Comparison of ENCODE assay signal across 8 cellular contexts in the genomic region with DNA sequence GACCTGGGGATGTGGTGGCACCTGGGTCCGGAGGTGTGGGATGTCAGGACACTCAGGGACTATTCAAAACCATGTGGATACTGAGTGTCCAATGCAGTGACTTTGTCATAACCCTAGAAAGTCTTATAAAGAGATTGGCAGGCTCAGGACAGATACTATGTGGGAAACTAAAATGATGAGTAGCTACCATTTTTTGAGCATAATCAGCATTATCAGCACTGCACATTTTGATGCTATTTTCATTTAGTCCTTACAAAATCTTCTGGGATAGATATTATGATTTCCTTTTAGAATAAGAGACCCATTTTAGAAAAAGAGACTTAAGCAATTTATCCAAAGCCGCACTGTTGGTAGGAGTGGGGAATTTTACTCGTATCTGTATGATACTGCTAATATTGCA.
"Had no signal": no experiment of that assay in that cellular context is flagged by ENCODE, and none has a peak within 500 bp of the region (broad histone marks: within the 10 kb centered on the region; RNA-seq: fewer than 3 reads in every experiment).

No MANE protein-coding gene starts in this region.

- H2AFZ ChIP-seq: GM23248 had no signal

- H3K4me3 ChIP-seq: GM23248, HAP-1 had no signal

- DNase-seq: GM23248, GOT3, H7, HFFc6, KG1 had no signal

- H3K36me3 ChIP-seq: HAP-1 had no signal

- H3K9ac ChIP-seq: GM23248 had no signal

- H3K27ac ChIP-seq: GM23248 had no signal

- H3K4me1 ChIP-seq: HAP-1 had no signal

- H3K9me3 ChIP-seq: HAP-1 had no signal

- FAIRE-seq: HTR-8/SVneo had no signal

- ATAC-seq: HCT116 had no signal
